3 cellular contexts compared by ENCODE assay signal in the genomic region with DNA sequence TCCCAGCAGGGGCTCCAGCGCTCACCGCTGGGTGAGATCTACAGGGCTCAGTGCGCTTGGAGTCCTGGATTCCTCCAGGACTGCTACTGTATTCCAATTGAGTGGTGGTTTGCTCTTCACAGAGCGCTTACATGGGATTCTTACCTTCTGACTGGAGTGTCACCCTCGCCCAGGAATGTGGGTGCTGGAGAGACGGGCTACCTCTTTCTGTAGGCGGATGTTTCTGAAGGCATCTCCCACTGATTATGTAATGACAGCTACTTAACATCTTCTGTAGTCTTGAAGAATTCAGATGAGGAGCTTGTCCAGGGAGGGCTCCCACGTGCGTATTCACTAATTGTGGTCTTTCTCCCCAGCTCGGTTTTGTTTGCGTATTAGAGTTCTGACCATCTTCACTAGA.
TF ChIP-seq lines count a peak whose summit lies in the region.

No MANE protein-coding gene starts in this region.

TF ChIP-seq in HEK293, 187 proteins besides CTCF, POLR2A, EP300 and RAD21:
- TF ChIP-seq ZNF10 (tag by site-specific recombination; IDR thresholded peaks at IDR 0.05) = no peak
- no peak for TF ChIP-seq YY2 (tag by site-specific recombination; IDR thresholded peaks at IDR 0.05)
- TF ChIP-seq, protein P1, sequence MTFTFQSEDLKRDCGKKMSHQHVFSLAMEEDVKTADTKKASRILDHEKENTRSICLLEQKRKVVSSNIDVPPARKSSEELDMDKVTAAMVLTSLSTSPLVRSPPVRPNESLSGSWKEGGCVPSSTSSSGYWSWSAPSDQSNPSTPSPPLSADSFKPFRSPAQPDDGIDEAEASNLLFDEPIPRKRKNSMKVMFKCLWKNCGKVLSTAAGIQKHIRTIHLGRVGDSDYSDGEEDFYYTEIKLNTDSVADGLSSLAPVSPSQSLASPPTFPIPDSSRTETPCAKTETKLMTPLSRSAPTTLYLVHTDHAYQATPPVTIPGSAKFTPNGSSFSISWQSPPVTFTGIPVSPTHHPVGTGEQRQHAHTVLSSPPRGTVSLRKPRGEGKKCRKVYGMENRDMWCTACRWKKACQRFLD (tag by site-specific recombination; IDR thresholded peaks at IDR 0.05) = no peak
- TF ChIP-seq ZNF555 (tag by site-specific recombination; conservative IDR thresholded peaks at IDR 0.05) = no peak
- TF ChIP-seq ZFHX2 (tag by site-specific recombination; conservative IDR thresholded peaks at IDR 0.05) = peak; percentile 25; the same call in 1 of the 2 replicates
- TF ChIP-seq EGR2 (tag by site-specific recombination; IDR thresholded peaks at IDR 0.05; ENCODE audit: low read depth) = 0 out of 2 replicates have a peak, but pooled peaks have one; percentile 36
- TF ChIP-seq SETDB1 (IDR thresholded peaks at IDR 0.05; ENCODE audit: insufficient read length, low read length) = no peak
- TF ChIP-seq GLIS1 (tag by site-specific recombination; IDR thresholded peaks at IDR 0.05) = no peak

TF ChIP-seq in GM12878, 131 proteins besides CTCF, POLR2A, EP300 and RAD21:
- no peak for TF ChIP-seq HDAC2 (IDR thresholded peaks at IDR 0.05)
- TF ChIP-seq, protein P2, sequence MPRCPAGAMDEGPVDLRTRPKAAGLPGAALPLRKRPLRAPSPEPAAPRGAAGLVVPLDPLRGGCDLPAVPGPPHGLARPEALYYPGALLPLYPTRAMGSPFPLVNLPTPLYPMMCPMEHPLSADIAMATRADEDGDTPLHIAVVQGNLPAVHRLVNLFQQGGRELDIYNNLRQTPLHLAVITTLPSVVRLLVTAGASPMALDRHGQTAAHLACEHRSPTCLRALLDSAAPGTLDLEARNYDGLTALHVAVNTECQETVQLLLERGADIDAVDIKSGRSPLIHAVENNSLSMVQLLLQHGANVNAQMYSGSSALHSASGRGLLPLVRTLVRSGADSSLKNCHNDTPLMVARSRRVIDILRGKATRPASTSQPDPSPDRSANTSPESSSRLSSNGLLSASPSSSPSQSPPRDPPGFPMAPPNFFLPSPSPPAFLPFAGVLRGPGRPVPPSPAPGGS (IDR thresholded peaks at IDR 0.05; ENCODE audit: borderline replicate concordance, insufficient read depth, low read depth, low read length, poor library complexity, severe bottlenecking) = no peak

TF ChIP-seq in HepG2, 621 proteins besides CTCF, POLR2A, EP300 and RAD21:
- TF ChIP-seq THYN1 (CRISPR knock-in tag; IDR thresholded peaks at IDR 0.05; ENCODE audit: borderline replicate concordance, low read depth) (no peak), RBM22 (optimal IDR thresholded peaks at IDR 0.05; ENCODE audit: low read length) (peak; percentile 50)
